Comparison of ENCODE assay signal across 8 cellular contexts in the genomic region with DNA sequence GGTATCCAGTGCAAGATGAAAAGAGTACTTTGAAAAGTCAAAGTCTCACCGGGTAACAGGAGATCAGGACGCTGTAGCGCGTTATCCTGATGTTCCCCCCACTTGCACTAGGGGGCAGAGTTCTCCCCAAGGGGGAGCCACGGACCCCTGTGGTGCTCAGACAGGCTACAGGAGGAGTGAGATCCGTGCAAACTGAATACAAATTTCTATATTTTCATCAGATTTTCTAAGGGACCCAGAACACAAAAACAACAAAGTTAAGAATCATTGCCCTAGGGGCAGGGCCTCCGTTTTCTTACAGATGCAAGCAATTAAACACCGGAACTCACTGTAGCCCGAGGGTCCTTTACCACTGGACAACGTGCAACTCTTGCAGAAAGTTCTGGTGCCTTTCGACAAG. TPM values are rescaled to one million over a fixed set of nuclear protein-coding genes. Genes with fewer than 3 reads are reported as not detected.
A peak's percentile ranks its signal among the peaks of the same experiment; 100 is the strongest.
DNase-seq lines count a peak whose midpoint lies in the region; ATAC-seq, FAIRE-seq and TF ChIP-seq lines count a peak whose summit lies in the region.

No MANE protein-coding gene starts in this region.

- no peaks in the 10 kb centered on the region for H3K36me3 ChIP-seq in BE2C
- no peaks in the 10 kb centered on the region for H3K36me3 ChIP-seq in adrenal gland (replicated peaks in 1 of 2)
- no peaks in the 10 kb centered on the region for H3K36me3 ChIP-seq in iPS-15b (ENCODE audit: control insufficient read depth, insufficient read depth, low read length)

- WGBS in adrenal gland, 4 donors = 14 to 19% (median 14%) methylated on average over 11 of the region's 11 CpGs

- ATAC-seq in HG02973 (IDR thresholded peaks at IDR 0.05; ENCODE audit: unreplicated experiment) = peak; percentile 67

- intact Hi-C loops in adrenal gland (cut with DNase I) = no loop called here

- peaks cover 86% of the 10 kb centered on the region for H3K27me3 ChIP-seq in BE2C
- peaks cover 31% of the 10 kb centered on the region for H3K27me3 ChIP-seq in adrenal gland
- peaks cover 41% of the 10 kb centered on the region for H3K27me3 ChIP-seq in iPS-15b (ENCODE audit: control insufficient read depth, insufficient read depth, low read length)

- no peak overlapping the region for H3K9ac ChIP-seq in iPS-15b (ENCODE audit: low read depth, low read length)

- no peak for TF ChIP-seq POLR2A in adrenal gland (IDR thresholded peaks at IDR 0.05)

- H3K4me1 ChIP-seq in BE2C (no peaks in the 10 kb centered on the region), adrenal gland (replicated peaks in 1 of 2) (peaks cover 9 to 13% of the 10 kb centered on the region in 2 donors), iPS-15b (ENCODE audit: control insufficient read depth, insufficient read depth, low read length) (peaks cover 7% of the 10 kb centered on the region)

- H3K9me3 ChIP-seq in BE2C (no peaks in the 10 kb centered on the region), adrenal gland (replicated peaks in 1 of 3) (no peaks in the 10 kb centered on the region), iPS-15b (ENCODE audit: control insufficient read depth, insufficient read depth, low read length) (no peaks in the 10 kb centered on the region)

- no peak overlapping the region for H3K4me3 ChIP-seq in BE2C (ENCODE audit: low read depth, low read length)
- H3K4me3 ChIP-seq in adrenal gland = peak overlapping the region in 1 of 4 donors; percentile 76
- H3K4me3 ChIP-seq in iPS-15b (ENCODE audit: low read depth, low read length) = peak overlapping the region; percentile 90

- peak; percentile 24 for FAIRE-seq in GM18507 (lab: Jason Lieb, UNC)

- H3K27ac ChIP-seq in adrenal gland = no peak overlapping the region

- peak; percentile 68 for DNase-seq in BE2C
- DNase-seq in GM18507 (ENCODE audit: extremely low spot score, insufficient read length, low read depth) = no peak
- peak; percentile 75 for DNase-seq in NCI-H510A (lab: John Stamatoyannopoulos, UW)
- peak; percentile 30 to 68 (median 43) for DNase-seq in adrenal gland
- DNase-seq in stimulated activated CD4-positive, alpha-beta T cell treated with anti-CD3 and anti-CD28 coated beads, Interleukin-12 subunit alpha, Interleukin-12 subunit beta, amount 100 ng/mL, for 4 hours = peak; percentile 16
- DNase-seq in NCI-H1436 treated with DMSO at 0.1 percent for 48 hours (lab: John Stamatoyannopoulos, UW) = no peak

- TF ChIP-seq CTCF in BE2C (IDR thresholded peaks at IDR 0.05; ENCODE audit: low read depth, low read length) (peak; percentile 95), adrenal gland (IDR thresholded peaks at IDR 0.05) (peak; percentile 25 to 65 (median 59))

RNA-seq across cellular contexts. Expression of gene MYO10, which starts 2.0 kb away (rescaled TPM):
- 1.2 TPM for polyA plus RNA-seq in BE2C (2012; ENCODE audit: insufficient read depth, insufficient read length, low read depth)
- 10 to 100 TPM in 5 of 8 donors, 1 to 10 TPM in 3; 5.5 to 38.9 (median 12.1) TPM for total RNA-seq in adrenal gland
- 1 to 10 TPM; 2.2 to 6.8 (median 4.0) TPM for polyA plus RNA-seq in adrenal gland

Comparison
In these comparisons a context has a peak if more than half of its experiments do, and no peak if none do; other contexts are left out.
1. DNase-seq: peak in BE2C (single experiment), NCI-H510A (single experiment), adrenal gland (7 of 7) and stimulated activated CD4-positive, alpha-beta T cell treated with anti-CD3 and anti-CD28 coated beads, Interleukin-12 subunit alpha, Interleukin-12 subunit beta, amount 100 ng/mL, for 4 hours (single experiment); none in GM18507 (single experiment) and NCI-H1436 treated with DMSO at 0.1 percent for 48 hours (single experiment).